1 cellular context compared by ENCODE assay signal in genomic region chr7:95596183-95597135, GRCh38.
TF ChIP-seq lines count a peak whose summit lies in the region.

Gene PDK4, minus strand, starts transcription at chr7:95596516. Its CDS starts 223 bp downstream, at chr7:95596293.

TF ChIP-seq in K562, 482 proteins besides CTCF, POLR2A, EP300 and RAD21 (continued from another document):
- peak; percentile 59 to 81; a peak in 1 of 4 replicates for TF ChIP-seq FOXK2 (conservative IDR thresholded peaks at IDR 0.05 in 1 of 2, IDR thresholded peaks at IDR 0.05 in 1 of 2; ENCODE audit: low read depth in 2 of 2)
- peak in 1 of 2 experiments; percentile 4 for TF ChIP-seq E2F6 (IDR thresholded peaks at IDR 0.05; ENCODE audit: borderline replicate concordance in 1 of 2, extremely low read depth in 1 of 2, insufficient read depth in 1 of 2, insufficient read length in 1 of 2, low read depth in 1 of 2, low read length in 1 of 2, poor library complexity in 1 of 2, severe bottlenecking in 1 of 2)
- no peak for TF ChIP-seq CBX2 (IDR thresholded peaks at IDR 0.05; ENCODE audit: insufficient read depth, low read length, poor library complexity, severe bottlenecking)
- 0 out of 4 replicates have a peak, but pooled peaks of 1 of the 2 experiments have one; percentile 14 for TF ChIP-seq NRF1 (conservative IDR thresholded peaks at IDR 0.05 in 1 of 2, IDR thresholded peaks at IDR 0.05 in 1 of 2)
- no peak for TF ChIP-seq ATF1 (CRISPR knock-in tag; IDR thresholded peaks at IDR 0.05)
- TF ChIP-seq ATF1 (tag; IDR thresholded peaks at IDR 0.05) = peak; percentile 36; the same call in 1 of the 2 replicates
- 0 out of 2 replicates have a peak, but pooled peaks have one; percentile 54 for TF ChIP-seq FOXJ2 (tag; IDR thresholded peaks at IDR 0.05)
- TF ChIP-seq GABPA (tag; conservative IDR thresholded peaks at IDR 0.05; ENCODE audit: low read depth) = 0 out of 2 replicates have a peak, but pooled peaks have one; percentile 3
